Comparison of ENCODE assay signal across 26 cellular contexts in genomic region chr7:107209565-107209964, GRCh38. TPM values are rescaled to one million over a fixed set of nuclear protein-coding genes. Genes with fewer than 3 reads are reported as not detected.
DNase-seq lines count a peak whose midpoint lies in the region; ATAC-seq and TF ChIP-seq lines count a peak whose summit lies in the region.
"Had no signal": no experiment of that assay in that cellular context is flagged by ENCODE, and none has a peak within 500 bp of the region (broad histone marks: within the 10 kb centered on the region; RNA-seq: fewer than 3 reads in every experiment).

No MANE protein-coding gene starts in this region.

- no peak for TF ChIP-seq POLR2A in heart left ventricle (IDR thresholded peaks at IDR 0.05)

- H3K27ac ChIP-seq in heart left ventricle: peak overlapping the region in 8 of 12 donors; percentile 28 to 83 (median 78)
- H3K27ac ChIP-seq in temporal lobe (ENCODE audit: low read depth, low read length): peak overlapping the region; percentile 84
- H3K27ac ChIP-seq: HL-60, neutrophil, SK-N-MC, suprapubic skin had no signal

- no peaks in the 10 kb centered on the region for H3K27me3 Mint-ChIP-seq in activated T-helper 17 cell treated with anti-CD3 and anti-CD28 coated beads, Interleukin-2, amount 50 U/mL, for 72 hours
- H3K27me3 Mint-ChIP-seq in memory B cell: no peaks in the 10 kb centered on the region
- H3K27me3 Mint-ChIP-seq: stimulated activated memory B cell treated with anti-CD40 and anti-IgM and Interleukin-4, amounts not matched to agents 10 μg/mL and 1 μg/mL and 100 μg/mL, for 72 hours had no signal

- H3K4me3 Mint-ChIP-seq in activated T-helper 17 cell treated with anti-CD3 and anti-CD28 coated beads, Interleukin-2, amount 50 U/mL, for 72 hours: no peak overlapping the region
- H3K4me3 Mint-ChIP-seq in memory B cell: no peak overlapping the region
- H3K4me3 Mint-ChIP-seq: H9; stimulated activated memory B cell treated with anti-CD40 and anti-IgM and Interleukin-4, amounts not matched to agents 10 μg/mL and 1 μg/mL and 100 μg/mL, for 72 hours; T-helper 1 cell treated with Interleukin-12 subunit alpha and Interleukin-12 subunit beta and Interleukin-4 antibody, amounts not matched to agents 30 μg/mL and 1 μg/mL, for 36 hours had no signal

- intact Hi-C loops in heart left ventricle (cut with DNase I): loop anchor here in 7 of 10 donors (5.0 to 10.0 kb wide), 8 partner anchors 185 to 665 kb away; partner anchors contain the start of genes BCAP29 (in 1 of the 7), COG5 (in 1 of the 7) and DUS4L (in 1 of the 7)
- intact Hi-C loops in cardiac septum (cut with DNase I): loop anchor here (5.0 kb wide), 1 partner anchor 273 kb away; no protein-coding TSS in a partner anchor

- peak in 3 of 4 donors; percentile 31 to 52 (median 42) for ATAC-seq in heart left ventricle
- ATAC-seq in activated T-helper 17 cell treated with anti-CD3 and anti-CD28 coated beads, Interleukin-2, amount 50 U/mL, for 72 hours (replicated peaks): no peak
- ATAC-seq in memory B cell (ENCODE audit: low read depth): no peak
- ATAC-seq in GM21528 (IDR thresholded peaks at IDR 0.05; ENCODE audit: low FRiP score, unreplicated experiment): no peak
- ATAC-seq in HG03520 (IDR thresholded peaks at IDR 0.05; ENCODE audit: unreplicated experiment): no peak
- ATAC-seq: gastroesophageal sphincter; stimulated activated memory B cell treated with anti-CD40 and anti-IgM and Interleukin-4, amounts not matched to agents 10 μg/mL and 1 μg/mL and 100 μg/mL, for 72 hours had no signal

- H3K9me3 ChIP-seq in heart left ventricle: peaks cover 0 to 12% (median 2%) of the 10 kb centered on the region in 12 donors
- H3K9me3 ChIP-seq: neutrophil, suprapubic skin had no signal

- peak overlapping the region; percentile 34 for H3K27ac Mint-ChIP-seq in activated T-helper 17 cell treated with anti-CD3 and anti-CD28 coated beads, Interleukin-2, amount 50 U/mL, for 72 hours
- H3K27ac Mint-ChIP-seq in memory B cell: peak overlapping the region; percentile 2
- H3K27ac Mint-ChIP-seq: stimulated activated memory B cell treated with anti-CD40 and anti-IgM and Interleukin-4, amounts not matched to agents 10 μg/mL and 1 μg/mL and 100 μg/mL, for 72 hours; T-helper 1 cell treated with Interleukin-12 subunit alpha and Interleukin-12 subunit beta and Interleukin-4 antibody, amounts not matched to agents 30 μg/mL and 1 μg/mL, for 36 hours had no signal

- peaks cover 0 to 52% (median 27%) of the 10 kb centered on the region in 9 donors for H3K36me3 ChIP-seq in heart left ventricle

- no peaks in the 10 kb centered on the region for H3K9me3 Mint-ChIP-seq in activated T-helper 17 cell treated with anti-CD3 and anti-CD28 coated beads, Interleukin-2, amount 50 U/mL, for 72 hours
- H3K9me3 Mint-ChIP-seq in memory B cell: peaks cover 4% of the 10 kb centered on the region
- H3K9me3 Mint-ChIP-seq: H9 had no signal

- peaks cover 0 to 34% (median 20%) of the 10 kb centered on the region in 12 donors for H3K4me1 ChIP-seq in heart left ventricle

- no peak for TF ChIP-seq CTCF in heart left ventricle (IDR thresholded peaks at IDR 0.05)

- DNase-seq in heart left ventricle (peak in 1 of 5 donors; percentile 54), cardiac septum (ENCODE audit: low spot score) (no peak), memory B cell (ENCODE audit: low spot score in 2 of 2) (no peak), NCI-H510A (lab: John Stamatoyannopoulos, UW) (no peak)
- DNase-seq: activated T-cell treated with anti-CD3 and anti-CD28 coated beads, Interleukin-2, amount 50 U/mL, for 48 hours; C1 segment of cervical spinal cord; esophagus squamous epithelium; H9; islet precursor cell; Kasumi-1; NCI-H1694 treated with DMSO at 0.1 percent for 48 hours; NCI-H2171 treated with DMSO at 0.1 percent for 48 hours; NCI-H526 treated with DMSO at 0.1 percent for 48 hours; small intestine had no signal

- H3K27me3 ChIP-seq in heart left ventricle: no peaks in the 10 kb centered on the region
- H3K27me3 ChIP-seq: esophagus squamous epithelium, gastroesophageal sphincter, neutrophil, suprapubic skin had no signal

- H3K36me3 Mint-ChIP-seq in activated T-helper 17 cell treated with anti-CD3 and anti-CD28 coated beads, Interleukin-2, amount 50 U/mL, for 72 hours (ENCODE audit: low read depth): peaks cover 79% of the 10 kb centered on the region
- H3K36me3 Mint-ChIP-seq in memory B cell: peaks cover 44% of the 10 kb centered on the region

- 54 to 69% (median 60%) methylated on average over 4 of the region's 4 CpGs for WGBS in heart left ventricle, 4 donors

- H3K4me3 ChIP-seq in heart left ventricle: no peak overlapping the region
- H3K4me3 ChIP-seq: esophagus squamous epithelium, gastroesophageal sphincter, lung, SK-N-MC, suprapubic skin had no signal

- peaks cover 3% of the 10 kb centered on the region for H3K4me1 Mint-ChIP-seq in activated T-helper 17 cell treated with anti-CD3 and anti-CD28 coated beads, Interleukin-2, amount 50 U/mL, for 72 hours
- H3K4me1 Mint-ChIP-seq in memory B cell: no peaks in the 10 kb centered on the region

RNA-seq across cellular contexts. Expression of gene HBP1, which starts 40.8 kb away (rescaled TPM):
- total RNA-seq in heart left ventricle (10 to 100 TPM; 41.3 to 98.4 (median 60.8) TPM), cardiac septum (45.4 TPM), temporal lobe (46.7 TPM)
- polyA plus RNA-seq in heart left ventricle: 10 to 100 TPM; 21.4 to 38.6 TPM
- total RNA-seq in activated T-helper 17 cell treated with anti-CD3 and anti-CD28 coated beads, Interleukin-2, amount 50 U/mL, for 72 hours: 10 to 100 TPM; 21.8 to 63.5 TPM

Comparison
In these comparisons a context has a peak if more than half of its experiments do, and no peak if none do; other contexts are left out.
1. ATAC-seq: peak in heart left ventricle (3 of 4); none in activated T-helper 17 cell treated with anti-CD3 and anti-CD28 coated beads, Interleukin-2, amount 50 U/mL, for 72 hours (single experiment), memory B cell (single experiment), GM21528 (single experiment) and HG03520 (single experiment).